ENCODE assay signal across 18 cellular contexts in genomic region chr14:74855021-74855420, GRCh38. TPM values are rescaled to one million over a fixed set of nuclear protein-coding genes. Genes with fewer than 3 reads are reported as not detected.
DNase-seq lines count a peak whose midpoint lies in the region; ATAC-seq lines count a peak whose summit lies in the region.
"Had no signal": no experiment of that assay in that cellular context is flagged by ENCODE, and none has a peak within 500 bp of the region (broad histone marks: within the 10 kb centered on the region; RNA-seq: fewer than 3 reads in every experiment).

No MANE protein-coding gene starts in this region.

- no peaks in the 10 kb centered on the region for H3K9me3 Mint-ChIP-seq in activated T-cell treated with anti-CD3 and anti-CD28 coated beads, Interleukin-2, amount 50 U/mL, for 24 hours
- H3K9me3 Mint-ChIP-seq: CD14-positive monocyte; CD8-positive, alpha-beta T cell; IgD-negative memory B cell had no signal

- peak overlapping the region; percentile 37 for H3K27ac Mint-ChIP-seq in activated T-cell treated with anti-CD3 and anti-CD28 coated beads, Interleukin-2, amount 50 U/mL, for 24 hours
- H3K27ac Mint-ChIP-seq: CD8-positive, alpha-beta T cell had no signal

- no peaks in the 10 kb centered on the region for H3K27me3 ChIP-seq in mesenchymal stem cell (ENCODE audit: control insufficient read depth in 1 of 2, insufficient read depth in 1 of 2, low read length in 2 of 2)

- H3K4me1 ChIP-seq in mesenchymal stem cell (ENCODE audit: control insufficient read depth, insufficient read depth, low read depth, low read length), result no peaks in the 10 kb centered on the region

- peak overlapping the region; percentile 14 for H3K9ac ChIP-seq in mesenchymal stem cell (ENCODE audit: low read length)
- H3K9ac ChIP-seq: GM23248 had no signal

- no peak overlapping the region for H3K27ac ChIP-seq in mesenchymal stem cell (ENCODE audit: low read length, poor library complexity, severe bottlenecking)
- H3K27ac ChIP-seq: 22Rv1, GM23248 had no signal

- H2BK15ac ChIP-seq in mesenchymal stem cell (ENCODE audit: low read depth, poor library complexity, severe bottlenecking), result no peak overlapping the region

- H2BK12ac ChIP-seq in mesenchymal stem cell (ENCODE audit: low read length in 2 of 2), result no peak overlapping the region

- no peak for DNase-seq in activated T-cell treated with anti-CD3 and anti-CD28 coated beads, Interleukin-2, amount 50 U/mL, for 24 hours
- no peak for DNase-seq in activated T-cell treated with anti-CD3 and anti-CD28 coated beads for 4 hours
- peak; percentile 10 for DNase-seq in fibroblast of gingiva (ENCODE audit: low read depth)
- DNase-seq in mesenchymal stem cell, result no peak
- DNase-seq in KG1 (lab: John Stamatoyannopoulos, UW), result no peak
- no peak for DNase-seq in NCI-H146 treated with DMSO at 0.1 percent for 48 hours (lab: John Stamatoyannopoulos, UW; ENCODE audit: unreplicated experiment)
- no peak for DNase-seq in cortex of kidney (lab: John Stamatoyannopoulos, UW)
- DNase-seq: CD8-positive, alpha-beta T cell; COR-L47; DND-41; GDM1; GM23248; H7 had no signal

- H2BK120ac ChIP-seq in mesenchymal stem cell (ENCODE audit: low read depth, low read length), result no peak overlapping the region

- no peaks in the 10 kb centered on the region for H3K9me3 ChIP-seq in mesenchymal stem cell (ENCODE audit: control insufficient read depth, low read length)

- no peak overlapping the region for H2AK5ac ChIP-seq in mesenchymal stem cell (ENCODE audit: low read length, severe bottlenecking)

- H3K36me3 Mint-ChIP-seq in activated T-cell treated with anti-CD3 and anti-CD28 coated beads, Interleukin-2, amount 50 U/mL, for 24 hours (ENCODE audit: low read depth), result no peaks in the 10 kb centered on the region
- H3K36me3 Mint-ChIP-seq: CD14-positive monocyte had no signal

- H4K91ac ChIP-seq in mesenchymal stem cell (ENCODE audit: low read length), result no peak overlapping the region

- peaks cover 20% of the 10 kb centered on the region for H3K4me1 Mint-ChIP-seq in activated T-cell treated with anti-CD3 and anti-CD28 coated beads, Interleukin-2, amount 50 U/mL, for 24 hours (ENCODE audit: low read depth)

- H3K23ac ChIP-seq in mesenchymal stem cell (ENCODE audit: low read length in 2 of 2), result no peak overlapping the region

- H2BK5ac ChIP-seq in mesenchymal stem cell (ENCODE audit: low read depth, low read length, poor library complexity, severe bottlenecking), result no peak overlapping the region

- no peaks in the 10 kb centered on the region for H3K36me3 ChIP-seq in mesenchymal stem cell (ENCODE audit: control insufficient read depth in 1 of 2, insufficient read depth in 2 of 2, low read depth in 1 of 2, low read length in 2 of 2)

- WGBS in mesenchymal stem cell, result 94% methylated on average over 5 of the region's 7 CpGs

- H3K4ac ChIP-seq in mesenchymal stem cell (ENCODE audit: low read depth in 1 of 2, low read length in 2 of 2), result no peak overlapping the region

- no peak for ATAC-seq in GM21717 (IDR thresholded peaks at IDR 0.05; ENCODE audit: unreplicated experiment)
- ATAC-seq: CD8-positive, alpha-beta T cell had no signal

- no peak overlapping the region for H3K18ac ChIP-seq in mesenchymal stem cell (ENCODE audit: low read depth in 1 of 2, low read length in 2 of 2)

- H2AFZ ChIP-seq in mesenchymal stem cell (ENCODE audit: low read depth, low read length), result no peak overlapping the region
- H2AFZ ChIP-seq: GM23248 had no signal

- peak overlapping the region in 1 of 2 experiments; percentile 55 for H3K4me3 ChIP-seq in mesenchymal stem cell (ENCODE audit: insufficient read depth in 1 of 2, low read depth in 1 of 2, low read length in 2 of 2)
- H3K4me3 ChIP-seq: GM23248 had no signal

- H3K4me3 Mint-ChIP-seq in activated T-cell treated with anti-CD3 and anti-CD28 coated beads, Interleukin-2, amount 50 U/mL, for 24 hours, result no peak overlapping the region
- H3K4me3 Mint-ChIP-seq: CD14-positive monocyte; CD8-positive, alpha-beta T cell; IgD-negative memory B cell had no signal

- no peaks in the 10 kb centered on the region for H3K27me3 Mint-ChIP-seq in activated T-cell treated with anti-CD3 and anti-CD28 coated beads, Interleukin-2, amount 50 U/mL, for 24 hours
- H3K27me3 Mint-ChIP-seq: IgD-negative memory B cell had no signal

- no peak overlapping the region for H3K4me2 ChIP-seq in mesenchymal stem cell (ENCODE audit: low read length, poor library complexity, severe bottlenecking)

- H3K14ac ChIP-seq in mesenchymal stem cell (ENCODE audit: low read length in 2 of 2), result no peak overlapping the region

- no peak overlapping the region for H4K8ac ChIP-seq in mesenchymal stem cell (ENCODE audit: low read length)

- no peaks in the 10 kb centered on the region for H3K79me1 ChIP-seq in mesenchymal stem cell (replicated peaks; ENCODE audit: low read length, poor library complexity, severe bottlenecking)

RNA-seq across cellular contexts. Expression of gene PROX2, which starts 20.9 kb away (rescaled TPM):
- polyA plus RNA-seq in mesenchymal stem cell (2013, experiment 1 of 2), result not detected
- not detected for polyA plus RNA-seq in mesenchymal stem cell (2013, experiment 2 of 2)
- polyA plus RNA-seq: BJ, CD14-positive monocyte, IgD-negative memory B cell had no signal

RNA-seq across cellular contexts. Expression of gene DLST, which starts 26.7 kb away (rescaled TPM):
- 47.5 TPM for polyA plus RNA-seq in mesenchymal stem cell (2013, experiment 1 of 2)
- polyA plus RNA-seq in mesenchymal stem cell (2013, experiment 2 of 2), result 47.1 TPM
